In genomic region chr14:39396448-39396847, GRCh38 we compare ENCODE assay signal across 21 cellular contexts. TPM values are rescaled to one million over a fixed set of nuclear protein-coding genes. Genes with fewer than 3 reads are reported as not detected.
DNase-seq lines count a peak whose midpoint lies in the region; ATAC-seq and TF ChIP-seq lines count a peak whose summit lies in the region.
"Had no signal": no experiment of that assay in that cellular context is flagged by ENCODE, and none has a peak within 500 bp of the region (broad histone marks: within the 10 kb centered on the region; RNA-seq: fewer than 3 reads in every experiment).

No MANE protein-coding gene starts in this region.

- H3K18ac ChIP-seq in neuronal stem cell (ENCODE audit: low read length) = no peak overlapping the region

- H3K4ac ChIP-seq in neuronal stem cell (ENCODE audit: low read length) = no peak overlapping the region

- no peak overlapping the region for H3K14ac ChIP-seq in neuronal stem cell (ENCODE audit: low read length)

- peaks cover 0 to 3% of the 10 kb centered on the region in 2 donors for H3K4me1 ChIP-seq in neuronal stem cell (ENCODE audit: control insufficient read depth in 2 of 2, insufficient read depth in 1 of 2, low read depth in 1 of 2, low read length in 2 of 2)
- H3K4me1 ChIP-seq: colonic mucosa, upper lobe of right lung had no signal

- no peak overlapping the region for H3K27ac ChIP-seq in neuronal stem cell (replicated peaks; ENCODE audit: low read length)
- H3K27ac ChIP-seq: colonic mucosa, upper lobe of right lung, VCaP had no signal

- no peak overlapping the region for H3K4me3 ChIP-seq in astrocyte of the spinal cord (ENCODE audit: low read depth, low read length)
- H3K4me3 ChIP-seq in fibroblast of villous mesenchyme (ENCODE audit: low read depth, low read length) = no peak overlapping the region
- no peak overlapping the region for H3K4me3 ChIP-seq in neuronal stem cell (ENCODE audit: low read length in 2 of 2)
- H3K4me3 ChIP-seq: colonic mucosa, upper lobe of right lung had no signal

- no peak overlapping the region for H2BK5ac ChIP-seq in neuronal stem cell (ENCODE audit: low read length)

- H3K9ac ChIP-seq in neuronal stem cell (ENCODE audit: low read depth, low read length, poor library complexity) = no peak overlapping the region

- no peak overlapping the region for H4K8ac ChIP-seq in neuronal stem cell (ENCODE audit: low read depth, low read length)

- DNase-seq in EL = peak; percentile 10
- DNase-seq in LHCN-M2 (ENCODE audit: low read depth) = peak; percentile 54
- DNase-seq in astrocyte of the spinal cord (ENCODE audit: low read depth, low spot score) = peak; percentile 12
- DNase-seq in fibroblast of villous mesenchyme (ENCODE audit: low read depth) = peak; percentile 28
- no peak for DNase-seq in neuronal stem cell (ENCODE audit: low spot score)
- no peak for DNase-seq in stimulated activated CD4-positive, alpha-beta T cell treated with anti-CD3 and anti-CD28 coated beads, Interleukin-4, amount 100 ng/mL, for 1 hour
- DNase-seq: activated CD4-positive, alpha-beta T cell treated with anti-CD3 and anti-CD28 coated beads, Interleukin-2, amount 50 U/mL, for 48 hours; activated naive CD4-positive, alpha-beta T cell treated with anti-CD3 and anti-CD28 coated beads for 36 hours; activated T-cell treated with anti-CD3 and anti-CD28 coated beads for 4 hours; colonic mucosa; DMS79 treated with DMSO at 0.1 percent for 48 hours; HFFc6; kidney glomerular epithelial cell; NCI-H1694 treated with DMSO at 0.1 percent for 48 hours; NCI-H226; occipital lobe; stimulated activated CD4-positive, alpha-beta T cell treated with anti-CD3 and anti-CD28 coated beads, Interleukin-12 subunit alpha, Interleukin-12 subunit beta, amount 100 ng/mL, for 4 hours; T-helper 17 cell; upper lobe of right lung had no signal

- no peak for ATAC-seq in GM21619 (IDR thresholded peaks at IDR 0.05; ENCODE audit: unreplicated experiment)
- ATAC-seq: T-helper 17 cell, upper lobe of right lung had no signal

- H2BK120ac ChIP-seq in neuronal stem cell (ENCODE audit: low read depth, low read length) = no peak overlapping the region

- H3K36me3 ChIP-seq in neuronal stem cell (replicated peaks in 1 of 2; ENCODE audit: control insufficient read depth in 2 of 2, insufficient read depth in 2 of 2, low read length in 2 of 2) = peaks cover 7 to 35% of the 10 kb centered on the region in 2 donors
- H3K36me3 ChIP-seq: colonic mucosa had no signal

- H2AK5ac ChIP-seq in neuronal stem cell (ENCODE audit: low read depth, low read length) = no peak overlapping the region

- no peak overlapping the region for H3K4me2 ChIP-seq in neuronal stem cell (ENCODE audit: insufficient read depth, low read length, poor library complexity, severe bottlenecking)

- peaks cover 0 to 2% of the 10 kb centered on the region in 2 donors for H3K9me3 ChIP-seq in neuronal stem cell (replicated peaks in 1 of 2; ENCODE audit: control insufficient read depth in 2 of 2, insufficient read depth in 1 of 2, low read depth in 1 of 2, low read length in 2 of 2)
- H3K9me3 ChIP-seq: colonic mucosa, upper lobe of right lung had no signal

- no peaks in the 10 kb centered on the region for H3K79me1 ChIP-seq in neuronal stem cell (ENCODE audit: low read depth, low read length)

- no peak overlapping the region for H2AFZ ChIP-seq in neuronal stem cell (ENCODE audit: low read length)

- TF ChIP-seq CTCF in astrocyte of the spinal cord (IDR thresholded peaks at IDR 0.05; ENCODE audit: low read depth, low read length) = no peak
- no peak for TF ChIP-seq CTCF in fibroblast of villous mesenchyme (IDR thresholded peaks at IDR 0.05; ENCODE audit: insufficient read depth, low read depth, low read length)

- in situ Hi-C loops in astrocyte of the spinal cord (cut with HindIII; ENCODE audit: low sequenced_read_pairs) = no loop called here

- no peak overlapping the region for H2BK15ac ChIP-seq in neuronal stem cell (ENCODE audit: low read length)

- no peak overlapping the region for H2BK12ac ChIP-seq in neuronal stem cell (ENCODE audit: low read length)

- no peaks in the 10 kb centered on the region for H3K27me3 ChIP-seq in neuronal stem cell (ENCODE audit: control insufficient read depth in 3 of 3, insufficient read depth in 3 of 3, low read depth in 1 of 3, low read length in 3 of 3)
- H3K27me3 ChIP-seq: colonic mucosa, upper lobe of right lung had no signal

- H3K23ac ChIP-seq in neuronal stem cell (ENCODE audit: low read depth, low read length, poor library complexity) = no peak overlapping the region

- no peak overlapping the region for H4K91ac ChIP-seq in neuronal stem cell (ENCODE audit: low read depth, low read length, poor library complexity)

RNA-seq across cellular contexts. Expression of gene FBXO33, which starts 35.8 kb away (rescaled TPM):
- total RNA-seq in LHCN-M2 (2014; rRNA removed) (12.8 and 18.1 TPM in 2 replicates), fibroblast of villous mesenchyme (15.8 and 19.4 TPM in 2 replicates)
- 5.0 TPM for polyA plus RNA-seq in LHCN-M2 (2012)
- 14.6 TPM for polyA plus RNA-seq in neuronal stem cell (2013, experiment 1 of 2)
- polyA plus RNA-seq in neuronal stem cell (2013, experiment 2 of 2) = 14.4 TPM

Comparison
In these comparisons a context has a peak if more than half of its experiments do, and no peak if none do; other contexts are left out.
1. DNase-seq: peak in EL (single experiment), LHCN-M2 (single experiment), astrocyte of the spinal cord (single experiment) and fibroblast of villous mesenchyme (single experiment); none in neuronal stem cell (single experiment) and stimulated activated CD4-positive, alpha-beta T cell treated with anti-CD3 and anti-CD28 coated beads, Interleukin-4, amount 100 ng/mL, for 1 hour (single experiment).